In genomic region chr14:44279357-44279756, GRCh38 we compare ENCODE assay signal across 24 cellular contexts.
A peak's percentile ranks its signal among the peaks of the same experiment; 100 is the strongest.
DNase-seq lines count a peak whose midpoint lies in the region; ATAC-seq, FAIRE-seq and TF ChIP-seq lines count a peak whose summit lies in the region.
"Had no signal": no experiment of that assay in that cellular context is flagged by ENCODE, and none has a peak within 500 bp of the region (broad histone marks: within the 10 kb centered on the region; RNA-seq: fewer than 3 reads in every experiment).

No MANE protein-coding gene starts in this region.

- FAIRE-seq in HTR-8/SVneo (lab: Jason Lieb, UNC): no peak
- FAIRE-seq: A549, GM12878, H1 had no signal

- H3K4me2 ChIP-seq in smooth muscle cell: no peak overlapping the region
- H3K4me2 ChIP-seq: A549 had no signal

- no peak overlapping the region for H3K4me3 Mint-ChIP-seq in activated T-helper 17 cell treated with anti-CD3 and anti-CD28 coated beads, Interleukin-2, amount 50 U/mL, for 72 hours
- H3K4me3 Mint-ChIP-seq: CD4-positive, CD25-positive, alpha-beta regulatory T cell had no signal

- TF ChIP-seq CTCF in epithelial cell of proximal tubule (conservative IDR thresholded peaks at IDR 0.05; ENCODE audit: low read depth, low read length) (no peak), smooth muscle cell (IDR thresholded peaks at IDR 0.05; ENCODE audit: borderline replicate concordance, insufficient read depth, poor library complexity, severe bottlenecking) (no peak)

- no peaks in the 10 kb centered on the region for H3K4me1 ChIP-seq in smooth muscle cell (ENCODE audit: low read depth)
- H3K4me1 ChIP-seq: A549 had no signal

- H3K27ac ChIP-seq in smooth muscle cell (ENCODE audit: low read depth): no peak overlapping the region
- H3K27ac ChIP-seq: A549, SK-N-MC had no signal

- H3K79me2 ChIP-seq in smooth muscle cell (ENCODE audit: low read depth): no peaks in the 10 kb centered on the region

- H3K9me3 Mint-ChIP-seq in activated T-helper 17 cell treated with anti-CD3 and anti-CD28 coated beads, Interleukin-2, amount 50 U/mL, for 72 hours: peaks cover 5% of the 10 kb centered on the region

- H3K9me3 ChIP-seq in smooth muscle cell (replicated peaks; ENCODE audit: low read depth): no peaks in the 10 kb centered on the region
- H3K9me3 ChIP-seq: A549 had no signal

- ATAC-seq in GM18907 (IDR thresholded peaks at IDR 0.05; ENCODE audit: unreplicated experiment): peak; percentile 65
- peak; percentile 43 for ATAC-seq in HG03175 (IDR thresholded peaks at IDR 0.05; ENCODE audit: unreplicated experiment)
- no peak for ATAC-seq in activated T-helper 17 cell treated with anti-CD3 and anti-CD28 coated beads, Interleukin-2, amount 50 U/mL, for 72 hours (replicated peaks)
- ATAC-seq: A549, GM12878, HCT116, PC-3 had no signal

- no peak overlapping the region for H3K4me3 ChIP-seq in epithelial cell of proximal tubule (ENCODE audit: low read depth, low read length)
- H3K4me3 ChIP-seq in smooth muscle cell: no peak overlapping the region
- H3K4me3 ChIP-seq: A549, GM12878, SK-N-MC had no signal

- no peaks in the 10 kb centered on the region for H4K20me1 ChIP-seq in smooth muscle cell (ENCODE audit: low read depth)

- no peaks in the 10 kb centered on the region for H3K27me3 Mint-ChIP-seq in activated T-helper 17 cell treated with anti-CD3 and anti-CD28 coated beads, Interleukin-2, amount 50 U/mL, for 72 hours
- H3K27me3 Mint-ChIP-seq: CD4-positive, CD25-positive, alpha-beta regulatory T cell had no signal

- DNase-seq in epithelial cell of proximal tubule (ENCODE audit: low read depth): peak; percentile 32
- no peak for DNase-seq in smooth muscle cell (lab: John Stamatoyannopoulos, UW; ENCODE audit: unreplicated experiment)
- no peak for DNase-seq in HPDE6-E6E7 (ENCODE audit: extremely low spot score)
- DNase-seq in HTR-8/SVneo (ENCODE audit: insufficient read length, low spot score): no peak
- DNase-seq: CD4-positive, CD25-positive, alpha-beta regulatory T cell; DMS 273 treated with DMSO at 0.1 percent for 48 hours; DND-41; Kasumi-1; NCI-H1694; NCI-H2081 treated with DMSO at 0.1 percent for 48 hours; NCI-H446; NCI-H526 treated with DMSO at 0.1 percent for 48 hours; PC-3; RPMI8226; SHP77 treated with DMSO at 0.1 percent for 48 hours; SW 1271 had no signal

- no peak overlapping the region for H3K27ac Mint-ChIP-seq in activated T-helper 17 cell treated with anti-CD3 and anti-CD28 coated beads, Interleukin-2, amount 50 U/mL, for 72 hours
- H3K27ac Mint-ChIP-seq: CD4-positive, CD25-positive, alpha-beta regulatory T cell had no signal

- peak overlapping the region; percentile 3 for H2AFZ ChIP-seq in smooth muscle cell (ENCODE audit: low read depth)

- 58% methylated on average over 1 of the region's 1 CpG for WGBS in smooth muscle cell (ENCODE audit: low lambda C conversion rate)

- H3F3A ChIP-seq in smooth muscle cell (ENCODE audit: low read depth): no peaks in the 10 kb centered on the region

- H3K9ac ChIP-seq in smooth muscle cell (ENCODE audit: low read depth): no peak overlapping the region

- H3K36me3 ChIP-seq in smooth muscle cell (ENCODE audit: low read depth): no peaks in the 10 kb centered on the region

- H3K4me1 Mint-ChIP-seq in activated T-helper 17 cell treated with anti-CD3 and anti-CD28 coated beads, Interleukin-2, amount 50 U/mL, for 72 hours: no peaks in the 10 kb centered on the region
- H3K4me1 Mint-ChIP-seq: CD4-positive, CD25-positive, alpha-beta regulatory T cell had no signal

- no peaks in the 10 kb centered on the region for H3K27me3 ChIP-seq in smooth muscle cell (ENCODE audit: low read depth)

- H3K36me3 Mint-ChIP-seq in activated T-helper 17 cell treated with anti-CD3 and anti-CD28 coated beads, Interleukin-2, amount 50 U/mL, for 72 hours (ENCODE audit: low read depth): no peaks in the 10 kb centered on the region
- H3K36me3 Mint-ChIP-seq: CD4-positive, CD25-positive, alpha-beta regulatory T cell had no signal
